Comparison of ENCODE assay signal across 3 cellular contexts in the genomic region with DNA sequence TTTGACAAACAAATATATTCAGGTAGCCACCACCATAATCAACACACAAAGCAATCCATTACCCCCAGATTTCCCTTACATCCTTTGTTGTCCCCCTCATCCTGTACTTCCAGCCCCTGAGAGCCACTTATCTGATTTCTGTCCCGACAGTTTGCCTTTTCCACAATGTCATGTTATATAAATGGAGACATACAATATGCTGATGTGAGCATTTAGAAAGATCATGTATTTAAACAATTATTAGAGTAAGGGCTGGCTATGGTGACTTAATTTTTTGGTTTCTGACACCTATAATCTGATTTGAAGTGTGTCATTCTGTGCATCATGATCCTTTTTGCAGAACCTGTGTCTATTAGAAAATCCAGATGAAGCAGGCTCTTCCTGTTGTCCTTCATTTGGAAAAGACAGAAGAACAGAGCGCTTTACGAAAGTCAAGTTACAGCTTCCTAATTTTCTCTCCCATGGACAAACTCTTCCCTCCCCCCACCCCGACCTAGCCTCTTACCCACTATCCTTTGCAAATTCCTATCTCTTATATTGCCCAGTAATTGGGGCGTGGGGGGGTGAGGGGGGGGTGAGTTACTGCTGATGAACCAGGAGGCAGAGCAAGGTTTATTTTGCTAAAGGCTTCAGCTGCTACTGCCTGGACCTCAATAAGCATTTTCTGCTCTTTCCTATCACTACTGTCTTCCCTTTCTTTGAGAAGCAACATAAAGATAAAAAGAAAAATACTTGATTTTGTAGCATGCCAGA.
A peak's percentile ranks its signal among the peaks of the same experiment; 100 is the strongest.
TF ChIP-seq lines count a peak whose summit lies in the region.

No MANE protein-coding gene starts in this region.

TF ChIP-seq in GM23338, 12 proteins besides CTCF, POLR2A, EP300 and RAD21 (continues in another document):
- TF ChIP-seq NANOG (IDR thresholded peaks at IDR 0.05; ENCODE audit: borderline replicate concordance) (no peak), EZH2 (IDR thresholded peaks at IDR 0.05; ENCODE audit: low read depth, unreplicated experiment) (no peak), STAT1 (IDR thresholded peaks at IDR 0.05; ENCODE audit: unreplicated experiment) (no peak), CREB1 (CRISPR knock-in tag; IDR thresholded peaks at IDR 0.05; ENCODE audit: low read depth) (no peak)
- TF ChIP-seq, protein P1, sequence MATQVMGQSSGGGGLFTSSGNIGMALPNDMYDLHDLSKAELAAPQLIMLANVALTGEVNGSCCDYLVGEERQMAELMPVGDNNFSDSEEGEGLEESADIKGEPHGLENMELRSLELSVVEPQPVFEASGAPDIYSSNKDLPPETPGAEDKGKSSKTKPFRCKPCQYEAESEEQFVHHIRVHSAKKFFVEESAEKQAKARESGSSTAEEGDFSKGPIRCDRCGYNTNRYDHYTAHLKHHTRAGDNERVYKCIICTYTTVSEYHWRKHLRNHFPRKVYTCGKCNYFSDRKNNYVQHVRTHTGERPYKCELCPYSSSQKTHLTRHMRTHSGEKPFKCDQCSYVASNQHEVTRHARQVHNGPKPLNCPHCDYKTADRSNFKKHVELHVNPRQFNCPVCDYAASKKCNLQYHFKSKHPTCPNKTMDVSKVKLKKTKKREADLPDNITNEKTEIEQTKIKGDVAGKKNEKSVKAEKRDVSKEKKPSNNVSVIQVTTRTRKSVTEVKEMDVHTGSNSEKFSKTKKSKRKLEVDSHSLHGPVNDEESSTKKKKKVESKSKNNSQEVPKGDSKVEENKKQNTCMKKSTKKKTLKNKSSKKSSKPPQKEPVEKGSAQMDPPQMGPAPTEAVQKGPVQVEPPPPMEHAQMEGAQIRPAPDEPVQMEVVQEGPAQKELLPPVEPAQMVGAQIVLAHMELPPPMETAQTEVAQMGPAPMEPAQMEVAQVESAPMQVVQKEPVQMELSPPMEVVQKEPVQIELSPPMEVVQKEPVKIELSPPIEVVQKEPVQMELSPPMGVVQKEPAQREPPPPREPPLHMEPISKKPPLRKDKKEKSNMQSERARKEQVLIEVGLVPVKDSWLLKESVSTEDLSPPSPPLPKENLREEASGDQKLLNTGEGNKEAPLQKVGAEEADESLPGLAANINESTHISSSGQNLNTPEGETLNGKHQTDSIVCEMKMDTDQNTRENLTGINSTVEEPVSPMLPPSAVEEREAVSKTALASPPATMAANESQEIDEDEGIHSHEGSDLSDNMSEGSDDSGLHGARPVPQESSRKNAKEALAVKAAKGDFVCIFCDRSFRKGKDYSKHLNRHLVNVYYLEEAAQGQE (IDR thresholded peaks at IDR 0.05; ENCODE audit: unreplicated experiment), result no peak

TF ChIP-seq in IMR-90, 13 proteins besides CTCF, POLR2A, EP300 and RAD21:
- TF ChIP-seq FOS (IDR thresholded peaks at IDR 0.05; ENCODE audit: low read depth, low read length) (no peak), MAFK (IDR thresholded peaks at IDR 0.05; ENCODE audit: low read depth, low read length) (peak; percentile 62), MXI1 (IDR thresholded peaks at IDR 0.05; ENCODE audit: borderline replicate concordance, low read depth, low read length) (no peak), MAZ (IDR thresholded peaks at IDR 0.05; ENCODE audit: borderline replicate concordance, low read depth, low read length) (no peak), RFX5 (IDR thresholded peaks at IDR 0.05; ENCODE audit: low read depth, low read length) (no peak), RCOR1 (IDR thresholded peaks at IDR 0.05; ENCODE audit: insufficient replicate concordance, low read length) (no peak)
- TF ChIP-seq, protein P2, sequence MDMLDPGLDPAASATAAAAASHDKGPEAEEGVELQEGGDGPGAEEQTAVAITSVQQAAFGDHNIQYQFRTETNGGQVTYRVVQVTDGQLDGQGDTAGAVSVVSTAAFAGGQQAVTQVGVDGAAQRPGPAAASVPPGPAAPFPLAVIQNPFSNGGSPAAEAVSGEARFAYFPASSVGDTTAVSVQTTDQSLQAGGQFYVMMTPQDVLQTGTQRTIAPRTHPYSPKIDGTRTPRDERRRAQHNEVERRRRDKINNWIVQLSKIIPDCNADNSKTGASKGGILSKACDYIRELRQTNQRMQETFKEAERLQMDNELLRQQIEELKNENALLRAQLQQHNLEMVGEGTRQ (IDR thresholded peaks at IDR 0.05; ENCODE audit: low read depth, low read length), result no peak
- TF ChIP-seq, protein P3, sequence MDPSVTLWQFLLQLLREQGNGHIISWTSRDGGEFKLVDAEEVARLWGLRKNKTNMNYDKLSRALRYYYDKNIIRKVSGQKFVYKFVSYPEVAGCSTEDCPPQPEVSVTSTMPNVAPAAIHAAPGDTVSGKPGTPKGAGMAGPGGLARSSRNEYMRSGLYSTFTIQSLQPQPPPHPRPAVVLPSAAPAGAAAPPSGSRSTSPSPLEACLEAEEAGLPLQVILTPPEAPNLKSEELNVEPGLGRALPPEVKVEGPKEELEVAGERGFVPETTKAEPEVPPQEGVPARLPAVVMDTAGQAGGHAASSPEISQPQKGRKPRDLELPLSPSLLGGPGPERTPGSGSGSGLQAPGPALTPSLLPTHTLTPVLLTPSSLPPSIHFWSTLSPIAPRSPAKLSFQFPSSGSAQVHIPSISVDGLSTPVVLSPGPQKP (IDR thresholded peaks at IDR 0.05; ENCODE audit: borderline replicate concordance, low read depth, low read length), result no peak

TF ChIP-seq in neural cell, 6 proteins besides CTCF, POLR2A, EP300 and RAD21:
- TF ChIP-seq SMC3 (conservative IDR thresholded peaks at IDR 0.05; ENCODE audit: poor library complexity), result no peak
- no peak for TF ChIP-seq POLR2AphosphoS5 (IDR thresholded peaks at IDR 0.05)
- TF ChIP-seq, protein P1 (IDR thresholded peaks at IDR 0.05; ENCODE audit: borderline replicate concordance), result no peak
- no peak for TF ChIP-seq EZH2 (IDR thresholded peaks at IDR 0.05; ENCODE audit: borderline replicate concordance, insufficient read depth, low read length, poor library complexity, severe bottlenecking)
- TF ChIP-seq TAF1 (IDR thresholded peaks at IDR 0.05; ENCODE audit: low read depth), result no peak
- no peak for TF ChIP-seq MXI1 (conservative IDR thresholded peaks at IDR 0.05; ENCODE audit: poor library complexity, severe bottlenecking)
